ENCODE assay signal across 1 cellular context in genomic region chr14:103074699-103075341, GRCh38.
TF ChIP-seq lines count a peak whose summit lies in the region.

No MANE protein-coding gene starts in this region.

TF ChIP-seq in HepG2, 621 proteins besides CTCF, POLR2A, EP300 and RAD21 (continued from another document):
- no peak for TF ChIP-seq ZNF407 (CRISPR knock-in tag; IDR thresholded peaks at IDR 0.05; ENCODE audit: not compliant biosample characterization)
- peak; percentile 18; the same call in 1 of the 2 replicates for TF ChIP-seq ARNT2 (CRISPR knock-in tag; IDR thresholded peaks at IDR 0.05; ENCODE audit: low read depth)
- no peak for TF ChIP-seq ZNF275 (CRISPR knock-in tag; IDR thresholded peaks at IDR 0.05; ENCODE audit: borderline replicate concordance)
- TF ChIP-seq POLR2G (IDR thresholded peaks at IDR 0.05; ENCODE audit: low read depth, low read length), result no peak
- TF ChIP-seq IRF2 (CRISPR knock-in tag; IDR thresholded peaks at IDR 0.05), result no peak
- no peak for TF ChIP-seq NPAS2 (CRISPR knock-in tag; IDR thresholded peaks at IDR 0.05; ENCODE audit: borderline replicate concordance)
- no peak for TF ChIP-seq MED13 (CRISPR knock-in tag; IDR thresholded peaks at IDR 0.05)
- TF ChIP-seq ZNF580 (CRISPR knock-in tag; IDR thresholded peaks at IDR 0.05; ENCODE audit: borderline replicate concordance, low read depth), result no peak
- no peak for TF ChIP-seq SRSF4 (IDR thresholded peaks at IDR 0.05; ENCODE audit: low read depth, low read length, poor library complexity, severe bottlenecking)
- TF ChIP-seq RFX3 (CRISPR knock-in tag; IDR thresholded peaks at IDR 0.05), result no peak
- no peak; the same call in 1 of the 2 replicates for TF ChIP-seq ZNF280B (CRISPR knock-in tag; IDR thresholded peaks at IDR 0.05; ENCODE audit: borderline replicate concordance)
- TF ChIP-seq ZNF33A (CRISPR knock-in tag; IDR thresholded peaks at IDR 0.05; ENCODE audit: borderline replicate concordance), result no peak
- no peak for TF ChIP-seq RBM22 (optimal IDR thresholded peaks at IDR 0.05; ENCODE audit: low read length)
- TF ChIP-seq CHD2 (IDR thresholded peaks at IDR 0.05; ENCODE audit: low read depth, low read length), result no peak
- TF ChIP-seq MTERF4 (CRISPR knock-in tag; IDR thresholded peaks at IDR 0.05), result no peak
- peak; percentile 14; the same call in 1 of the 2 replicates for TF ChIP-seq DRAP1 (CRISPR knock-in tag; IDR thresholded peaks at IDR 0.05)
- 0 out of 2 replicates have a peak, but pooled peaks have one; percentile 2 for TF ChIP-seq BORCS8-MEF2B (CRISPR knock-in tag; IDR thresholded peaks at IDR 0.05)
